8 cellular contexts compared by ENCODE assay signal in genomic region chr4:8534129-8534528, GRCh38. TPM values are rescaled to one million over a fixed set of nuclear protein-coding genes. Genes with fewer than 3 reads are reported as not detected.
A peak's percentile ranks its signal among the peaks of the same experiment; 100 is the strongest.
DNase-seq lines count a peak whose midpoint lies in the region; ATAC-seq, FAIRE-seq and TF ChIP-seq lines count a peak whose summit lies in the region.

No MANE protein-coding gene starts in this region.

- no peak for TF ChIP-seq CTCF in foreskin keratinocyte (conservative IDR thresholded peaks at IDR 0.05)
- TF ChIP-seq CTCF in type B pancreatic cell (conservative IDR thresholded peaks at IDR 0.05): no peak

- DNase-seq in GM12891 (ENCODE audit: insufficient read length, low spot score) (no peak), MG63 (peak; percentile 43), foreskin keratinocyte (peak; percentile 84 to 91), type B pancreatic cell (ENCODE audit: extremely low spot score, unreplicated experiment) (no peak), DMS 273 (lab: John Stamatoyannopoulos, UW; ENCODE audit: unreplicated experiment) (no peak), foreskin melanocyte (no peak), NCI-H510A treated with DMSO at 0.1 percent for 48 hours (lab: John Stamatoyannopoulos, UW) (no peak)

- TF ChIP-seq POLR2A in GM12891 (IDR thresholded peaks at IDR 0.05; ENCODE audit: low read depth, low read length): no peak

- peak overlapping the region; percentile 98 for H3K27ac Mint-ChIP-seq in type B pancreatic cell

- no peaks in the 10 kb centered on the region for H3K36me3 ChIP-seq in MG63

- no peak overlapping the region for H3K4me3 ChIP-seq in MG63

- peaks cover 22% of the 10 kb centered on the region for H3K4me1 Mint-ChIP-seq in type B pancreatic cell (ENCODE audit: unreplicated experiment)

- FAIRE-seq in GM12891 (lab: Jason Lieb, UNC): peak; percentile 40

- H3K9me3 ChIP-seq in MG63: no peaks in the 10 kb centered on the region

- no peaks in the 10 kb centered on the region for H3K27me3 ChIP-seq in MG63
- peaks cover 7% of the 10 kb centered on the region for H3K27me3 ChIP-seq in foreskin keratinocyte

- no peaks in the 10 kb centered on the region for H3K4me1 ChIP-seq in foreskin keratinocyte

- H3K27ac ChIP-seq in foreskin keratinocyte: peak overlapping the region; percentile 66

- peaks cover 17% of the 10 kb centered on the region for H3K9me3 Mint-ChIP-seq in type B pancreatic cell

- no peaks in the 10 kb centered on the region for H3K27me3 Mint-ChIP-seq in type B pancreatic cell

- peak; percentile 78 for ATAC-seq in GM21786 (IDR thresholded peaks at IDR 0.05; ENCODE audit: unreplicated experiment)
- peak; percentile 82 for ATAC-seq in foreskin keratinocyte

- H3K4me3 Mint-ChIP-seq in type B pancreatic cell: peak overlapping the region; percentile 67

- H3K36me3 Mint-ChIP-seq in type B pancreatic cell: peaks cover 3% of the 10 kb centered on the region

TF ChIP-seq in GM12891, 5 proteins besides CTCF, POLR2A, EP300 and RAD21:
- TF ChIP-seq SPI1 (IDR thresholded peaks at IDR 0.05; ENCODE audit: low read depth, low read length) (no peak), POLR2AphosphoS5 (IDR thresholded peaks at IDR 0.05; ENCODE audit: low read depth, low read length) (no peak)

RNA-seq across cellular contexts. Expression of gene GPR78, which starts 46.1 kb away (rescaled TPM):
- polyA plus RNA-seq in GM12891 (2012; ENCODE audit: low read depth, missing spikeins): not detected
- 0.33 TPM in 1 of 2 replicates, not detected in the other for total RNA-seq in MG63 (2014; rRNA removed; shearing (Covaris generic); ENCODE audit: low replicate concordance)
- not detected in 2 replicates for total RNA-seq in foreskin keratinocyte
- not detected in 2 replicates for polyA plus RNA-seq in foreskin keratinocyte
- 0.97 and 4.9 TPM in 2 replicates for total RNA-seq in type B pancreatic cell (ENCODE audit: low replicate concordance)

RNA-seq across cellular contexts. Expression of gene CPZ, which starts 58.4 kb away (rescaled TPM):
- polyA plus RNA-seq in GM12891 (2012; ENCODE audit: low read depth, missing spikeins): 0.05 TPM
- total RNA-seq in MG63 (2014; rRNA removed; shearing (Covaris generic); ENCODE audit: low replicate concordance): 1.1 TPM in 1 of 2 replicates, not detected in the other
- total RNA-seq in foreskin keratinocyte: not detected in 2 replicates
- not detected in 2 replicates for polyA plus RNA-seq in foreskin keratinocyte
- total RNA-seq in type B pancreatic cell (ENCODE audit: low replicate concordance): 4.9 and 12.6 TPM in 2 replicates

Comparison
In these comparisons a context has a peak if more than half of its experiments do, and no peak if none do; other contexts are left out.
1. DNase-seq: peak in MG63 (single experiment) and foreskin keratinocyte (2 of 2); none in GM12891 (single experiment), type B pancreatic cell (single experiment), DMS 273 (single experiment), foreskin melanocyte (single experiment) and NCI-H510A treated with DMSO at 0.1 percent for 48 hours (single experiment).